ENCODE assay signal across 34 cellular contexts in the genomic region with DNA sequence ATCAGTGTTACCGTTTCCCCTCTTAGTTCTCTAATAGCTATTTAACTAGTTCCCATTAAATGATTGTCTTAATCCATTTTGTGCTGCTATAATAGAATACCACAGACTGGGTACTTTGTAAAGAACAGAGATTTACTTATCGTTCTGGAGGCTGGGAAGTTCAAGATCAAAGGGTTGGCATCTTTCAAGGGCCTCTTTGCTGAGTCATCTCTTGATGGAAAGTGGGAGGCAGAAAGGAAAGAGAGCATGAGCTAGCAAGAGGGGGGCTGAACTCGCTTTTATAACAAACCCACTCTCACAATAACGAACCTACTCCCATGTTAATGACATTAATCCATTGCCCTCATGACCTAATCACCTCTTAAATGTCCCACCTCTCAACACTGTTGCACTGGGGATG. TPM values are rescaled to one million over a fixed set of nuclear protein-coding genes. Genes with fewer than 3 reads are reported as not detected.
"Had no signal": no experiment of that assay in that cellular context is flagged by ENCODE, and none has a peak within 500 bp of the region (broad histone marks: within the 10 kb centered on the region; RNA-seq: fewer than 3 reads in every experiment).

No MANE protein-coding gene starts in this region.

- H3K9me3 ChIP-seq: adrenal gland, ascending aorta had no signal

- H3K4me3 ChIP-seq: adrenal gland, ascending aorta, cardiac muscle cell had no signal

- H3K4me1 ChIP-seq: adrenal gland, ascending aorta had no signal

- H3K36me3 ChIP-seq: adrenal gland, ascending aorta, cardiac muscle cell had no signal

- H3K27me3 ChIP-seq: adrenal gland, ascending aorta, cardiac muscle cell had no signal

- H3K27ac ChIP-seq: adrenal gland, ascending aorta, cardiac muscle cell, VCaP had no signal

- DNase-seq: activated B cell treated with CpG ODN at 0.5 μM for 24 hours; activated CD4-positive, alpha-beta memory T cell treated with anti-CD3 and anti-CD28 coated beads for 36 hours; activated CD4-positive, alpha-beta T cell treated with anti-CD3 and anti-CD28 coated beads for 4 hours; activated CD4-positive, alpha-beta T cell treated with anti-CD3 and anti-CD28 coated beads, Interleukin-2, amount 10 ng/mL, durations not matched to agents 24 days and 14 days; activated CD4-positive, alpha-beta T cell treated with anti-CD3 and anti-CD28 coated beads, Interleukin-2, amount 50 U/mL, for 1 hour; activated CD4-positive, alpha-beta T cell treated with anti-CD3 and anti-CD28 coated beads, Interleukin-2, amount 50 U/mL, for 4 hours; activated CD4-positive, CD25-positive, alpha-beta regulatory T cell treated with anti-CD3 and anti-CD28 coated beads, Interleukin-2, amount 50 U/mL, for 72 hours; activated CD8-positive, alpha-beta memory T cell treated with anti-CD3 and anti-CD28 coated beads, Interleukin-2, amount 50 U/mL, for 4 hours; activated CD8-positive, alpha-beta T cell treated with anti-CD3 and anti-CD28 coated beads for 36 hours; activated effector memory CD4-positive, alpha-beta T cell treated with anti-CD3 and anti-CD28 coated beads, Interleukin-2, amount 50 U/mL, for 16 hours; activated gamma-delta T cell treated with Interleukin-2 at 50 U/mL for 16 hours; activated naive CD4-positive, alpha-beta T cell; activated naive CD4-positive, alpha-beta T cell treated with anti-CD3 and anti-CD28 coated beads for 36 hours; activated naive CD4-positive, alpha-beta T cell treated with anti-CD3 and anti-CD28 coated beads, Interleukin-2, amount 50 U/mL, for 16 hours; activated naive CD8-positive, alpha-beta T cell treated with anti-CD3 and anti-CD28 coated beads for 36 hours; activated T-cell treated with anti-CD3 and anti-CD28 coated beads for 4 hours; activated T-cell treated with anti-CD3 and anti-CD28 coated beads, Interleukin-2, amount 50 U/mL, for 1 hour; activated T-cell treated with anti-CD3 and anti-CD28 coated beads, Interleukin-2, amount 50 U/mL, for 4 hours; activated T-cell treated with anti-CD3 and anti-CD28 coated beads, Interleukin-2, amount 50 U/mL, for 72 hours; adrenal gland; amygdala; anterior cingulate cortex; caudate nucleus; T-helper 2 cell; T-helper 9 cell had no signal

- ATAC-seq: activated CD8-positive, alpha-beta T cell treated with anti-CD3 and anti-CD28 coated beads for 36 hours; activated naive CD4-positive, alpha-beta T cell treated with anti-CD3 and anti-CD28 coated beads, Interleukin-2, amount 50 U/mL, for 72 hours; activated T-cell treated with anti-CD3 and anti-CD28 coated beads, Interleukin-2, amount 50 U/mL, for 4 hours; activated T-cell treated with anti-CD3 and anti-CD28 coated beads, Interleukin-2, amount 50 U/mL, for 72 hours; activated T-helper 17 cell treated with anti-CD3 and anti-CD28 coated beads, Interleukin-2, amount 50 U/mL, for 72 hours had no signal

- FAIRE-seq: bronchial epithelial cell, TTC549 had no signal

RNA-seq across cellular contexts. Expression of a gene that starts 17.4 kb away (rescaled TPM):
- total RNA-seq: activated B cell treated with CpG ODN at 0.5 μM for 24 hours; activated CD4-positive, alpha-beta memory T cell treated with anti-CD3 and anti-CD28 coated beads for 36 hours; activated CD4-positive, alpha-beta T cell treated with anti-CD3 and anti-CD28 coated beads, Interleukin-2, amount 10 ng/mL, durations not matched to agents 24 days and 14 days; activated CD8-positive, alpha-beta memory T cell treated with anti-CD3 and anti-CD28 coated beads for 36 hours; activated CD8-positive, alpha-beta T cell treated with anti-CD3 and anti-CD28 coated beads for 36 hours; activated naive CD4-positive, alpha-beta T cell treated with anti-CD3 and anti-CD28 coated beads for 36 hours; activated naive CD4-positive, alpha-beta T cell treated with anti-CD3 and anti-CD28 coated beads, Interleukin-2, amount 50 U/mL, for 72 hours; activated naive CD8-positive, alpha-beta T cell treated with anti-CD3 and anti-CD28 coated beads for 36 hours; activated T-cell treated with anti-CD3 and anti-CD28 coated beads, Interleukin-2, amount 50 U/mL, for 4 hours; activated T-cell treated with anti-CD3 and anti-CD28 coated beads, Interleukin-2, amount 50 U/mL, for 72 hours; activated T-helper 1 cell treated with anti-CD3 and anti-CD28 coated beads, Interleukin-12 subunit alpha, Interleukin-12 subunit beta, Interleukin-2, Interleukin-4 antibody, amounts not matched to agents 30 ng/mL and 10 ng/mL and 1 ng/mL, durations not matched to agents 14 hours and 24 hours and 36 hours; activated T-helper 17 cell treated with anti-CD3 and anti-CD28 coated beads, Interleukin-2, amount 50 U/mL, for 72 hours; ascending aorta had no signal
- polyA plus RNA-seq: cardiac muscle cell had no signal
